8 cellular contexts compared by ENCODE assay signal in genomic region chrX:153935326-153935851, GRCh38. TPM values are rescaled to one million over a fixed set of nuclear protein-coding genes. Genes with fewer than 3 reads are reported as not detected.
A peak's percentile ranks its signal among the peaks of the same experiment; 100 is the strongest.
DNase-seq lines count a peak whose midpoint lies in the region; ATAC-seq, FAIRE-seq and TF ChIP-seq lines count a peak whose summit lies in the region.

No MANE protein-coding gene starts in this region.

- ATAC-seq in HG02798 (IDR thresholded peaks at IDR 0.05; ENCODE audit: poor library complexity, unreplicated experiment) = peak; percentile 22
- ATAC-seq in activated naive CD8-positive, alpha-beta T cell treated with anti-CD3 and anti-CD28 coated beads, Interleukin-2, amount 10 ng/mL, durations not matched to agents 7 days and 5 days (ENCODE audit: low read depth) = no peak
- peak; percentile 19 to 31 for ATAC-seq in lower lobe of right lung
- no peak for ATAC-seq in GM18907 (IDR thresholded peaks at IDR 0.05; ENCODE audit: unreplicated experiment)
- ATAC-seq in esophagus mucosa = no peak

- H3K36me3 Mint-ChIP-seq in activated naive CD8-positive, alpha-beta T cell treated with anti-CD3 and anti-CD28 coated beads, Interleukin-2, amount 10 ng/mL, durations not matched to agents 7 days and 5 days = peaks cover 5% of the 10 kb centered on the region

- peaks cover 11% of the 10 kb centered on the region for H3K4me1 ChIP-seq in lower lobe of right lung

- TF ChIP-seq POLR2A in GM12891 (IDR thresholded peaks at IDR 0.05; ENCODE audit: low read depth, low read length) = no peak

- peaks cover 26% of the 10 kb centered on the region for H3K36me3 ChIP-seq in lower lobe of right lung

- no peak for DNase-seq in GM12891 (ENCODE audit: insufficient read length, low spot score)
- DNase-seq in activated naive CD8-positive, alpha-beta T cell treated with anti-CD3 and anti-CD28 coated beads, Interleukin-2, amount 10 ng/mL, durations not matched to agents 7 days and 5 days = no peak
- DNase-seq in lower lobe of right lung = no peak
- no peak for DNase-seq in UCSD-AML1 (lab: John Stamatoyannopoulos, UW; ENCODE audit: unreplicated experiment)
- no peak for DNase-seq in DMS79 treated with DMSO at 0.1 percent for 48 hours (lab: John Stamatoyannopoulos, UW)

- H3K27ac Mint-ChIP-seq in activated naive CD8-positive, alpha-beta T cell treated with anti-CD3 and anti-CD28 coated beads, Interleukin-2, amount 10 ng/mL, durations not matched to agents 7 days and 5 days = peak overlapping the region; percentile 56

- no peaks in the 10 kb centered on the region for H3K9me3 ChIP-seq in lower lobe of right lung

- H3K27me3 ChIP-seq in lower lobe of right lung (ENCODE audit: low read depth) = no peaks in the 10 kb centered on the region

- no peak for TF ChIP-seq CTCF in lower lobe of right lung (IDR thresholded peaks at IDR 0.05)

- POLR2A ChIA-PET in activated naive CD8-positive, alpha-beta T cell treated with anti-CD3 and anti-CD28 coated beads, Interleukin-2, amount 10 ng/mL, durations not matched to agents 7 days and 5 days (lab: Charles Lee) = interaction anchor here (1.1 to 8.7 kb wide), 3 partner anchors 11 to 40 kb away, joined by 3 to 69 read pairs (median 4); partner anchors contain the start of gene ARHGAP4

- H3K4me1 Mint-ChIP-seq in activated naive CD8-positive, alpha-beta T cell treated with anti-CD3 and anti-CD28 coated beads, Interleukin-2, amount 10 ng/mL, durations not matched to agents 7 days and 5 days = peaks cover 9% of the 10 kb centered on the region

- H3K4me3 Mint-ChIP-seq in activated naive CD8-positive, alpha-beta T cell treated with anti-CD3 and anti-CD28 coated beads, Interleukin-2, amount 10 ng/mL, durations not matched to agents 7 days and 5 days = peak overlapping the region; percentile 64

- peak; percentile 81 for FAIRE-seq in GM12891 (lab: Jason Lieb, UNC)

- H3K27me3 Mint-ChIP-seq in activated naive CD8-positive, alpha-beta T cell treated with anti-CD3 and anti-CD28 coated beads, Interleukin-2, amount 10 ng/mL, durations not matched to agents 7 days and 5 days = no peaks in the 10 kb centered on the region

- H3K27ac ChIP-seq in lower lobe of right lung = no peak overlapping the region

- peak overlapping the region; percentile 71 for H3K4me3 ChIP-seq in lower lobe of right lung

- no peaks in the 10 kb centered on the region for H3K9me3 Mint-ChIP-seq in activated naive CD8-positive, alpha-beta T cell treated with anti-CD3 and anti-CD28 coated beads, Interleukin-2, amount 10 ng/mL, durations not matched to agents 7 days and 5 days

- intact Hi-C loops in lower lobe of right lung (cut with DNase I) = no loop called here

TF ChIP-seq in GM12891, 5 proteins besides CTCF, POLR2A, EP300 and RAD21:
- no peak for TF ChIP-seq PAX5 (IDR thresholded peaks at IDR 0.05; ENCODE audit: insufficient read depth, low read length, severe bottlenecking)
- TF ChIP-seq POU2F2 (IDR thresholded peaks at IDR 0.05; ENCODE audit: low read depth, low read length) = no peak
- TF ChIP-seq POLR2AphosphoS5 (IDR thresholded peaks at IDR 0.05; ENCODE audit: low read depth, low read length) = no peak
- TF ChIP-seq SPI1 (IDR thresholded peaks at IDR 0.05; ENCODE audit: low read depth, low read length) = no peak
- TF ChIP-seq TAF1 (IDR thresholded peaks at IDR 0.05; ENCODE audit: low read depth, low read length) = no peak

RNA-seq across cellular contexts. Expression of gene NAA10, which starts 0.6 kb away (rescaled TPM):
- 87.7 TPM for polyA plus RNA-seq in GM12891 (2012; ENCODE audit: low read depth, missing spikeins)
- total RNA-seq in activated naive CD8-positive, alpha-beta T cell treated with anti-CD3 and anti-CD28 coated beads, Interleukin-2, amount 10 ng/mL, durations not matched to agents 7 days and 5 days = 10 to 100 TPM; 79.5 to 84.3 TPM
- total RNA-seq in lower lobe of right lung (69.2 TPM), esophagus mucosa (73.6 TPM)

RNA-seq across cellular contexts. Expression of gene RENBP, which starts 9.1 kb away (rescaled TPM):
- 9.8 TPM for polyA plus RNA-seq in GM12891 (2012; ENCODE audit: low read depth, missing spikeins)
- total RNA-seq in activated naive CD8-positive, alpha-beta T cell treated with anti-CD3 and anti-CD28 coated beads, Interleukin-2, amount 10 ng/mL, durations not matched to agents 7 days and 5 days = 10 to 100 TPM; 18.1 to 18.8 TPM
- 57.0 TPM for total RNA-seq in lower lobe of right lung
- total RNA-seq in esophagus mucosa = 0.52 TPM

RNA-seq across cellular contexts. Expression of gene ARHGAP4, which starts 9.3 kb away (rescaled TPM):
- polyA plus RNA-seq in GM12891 (2012; ENCODE audit: low read depth, missing spikeins) = 57.8 TPM
- total RNA-seq in activated naive CD8-positive, alpha-beta T cell treated with anti-CD3 and anti-CD28 coated beads, Interleukin-2, amount 10 ng/mL, durations not matched to agents 7 days and 5 days = 100 to 1,000 TPM; 341 to 356 TPM
- 70.7 TPM for total RNA-seq in lower lobe of right lung
- 7.5 TPM for total RNA-seq in esophagus mucosa

RNA-seq across cellular contexts. Expression of gene AVPR2, which starts 30.9 kb away (rescaled TPM):
- polyA plus RNA-seq in GM12891 (2012; ENCODE audit: low read depth, missing spikeins) = 0.44 TPM
- not detected for total RNA-seq in activated naive CD8-positive, alpha-beta T cell treated with anti-CD3 and anti-CD28 coated beads, Interleukin-2, amount 10 ng/mL, durations not matched to agents 7 days and 5 days
- 1.9 TPM for total RNA-seq in lower lobe of right lung
- 0.20 TPM for total RNA-seq in esophagus mucosa

RNA-seq across cellular contexts. Expression of gene HCFC1, which starts 36.2 kb away (rescaled TPM):
- 21.1 TPM for polyA plus RNA-seq in GM12891 (2012; ENCODE audit: low read depth, missing spikeins)
- 100 to 1,000 TPM; 101 to 107 TPM for total RNA-seq in activated naive CD8-positive, alpha-beta T cell treated with anti-CD3 and anti-CD28 coated beads, Interleukin-2, amount 10 ng/mL, durations not matched to agents 7 days and 5 days
- 48.4 TPM for total RNA-seq in lower lobe of right lung
- total RNA-seq in esophagus mucosa = 33.0 TPM

Comparison
In these comparisons a context has a peak if more than half of its experiments do, and no peak if none do; other contexts are left out.
1. ATAC-seq: peak in HG02798 (single experiment) and lower lobe of right lung (2 of 2); none in activated naive CD8-positive, alpha-beta T cell treated with anti-CD3 and anti-CD28 coated beads, Interleukin-2, amount 10 ng/mL, durations not matched to agents 7 days and 5 days (single experiment), GM18907 (single experiment) and esophagus mucosa (single experiment).
2. RNA of gene RENBP, which starts 9.1 kb away (total RNA-seq): 57.0 TPM in lower lobe of right lung (single experiment) and 18.1 to 18.8 TPM in activated naive CD8-positive, alpha-beta T cell treated with anti-CD3 and anti-CD28 coated beads, Interleukin-2, amount 10 ng/mL, durations not matched to agents 7 days and 5 days; 0.52 TPM in esophagus mucosa (single experiment); every median in the first group is over 10 times any median in the second.